24 cellular contexts compared by ENCODE assay signal in genomic region chr3:98877132-98877531, GRCh38. TPM values are rescaled to one million over a fixed set of nuclear protein-coding genes. Genes with fewer than 3 reads are reported as not detected.
DNase-seq lines count a peak whose midpoint lies in the region; ATAC-seq, FAIRE-seq and TF ChIP-seq lines count a peak whose summit lies in the region.
"Had no signal": no experiment of that assay in that cellular context is flagged by ENCODE, and none has a peak within 500 bp of the region (broad histone marks: within the 10 kb centered on the region; RNA-seq: fewer than 3 reads in every experiment).

No MANE protein-coding gene starts in this region.

- H3K36me3 ChIP-seq in astrocyte (ENCODE audit: insufficient read depth, low read length): peaks cover 73% of the 10 kb centered on the region

- H3K36me3 Mint-ChIP-seq in activated T-cell treated with anti-CD3 and anti-CD28 coated beads, Interleukin-2, amount 50 U/mL, for 72 hours (ENCODE audit: insufficient read depth in 2 of 2): no peaks in the 10 kb centered on the region
- no peaks in the 10 kb centered on the region for H3K36me3 Mint-ChIP-seq in activated T-cell treated with anti-CD3 and anti-CD28 coated beads, Interleukin-2, amount 50 U/mL, for 24 hours (ENCODE audit: low read depth)
- H3K36me3 Mint-ChIP-seq in HFFc6 (ENCODE audit: low read depth) (peaks cover 65% of the 10 kb centered on the region), astrocyte (ENCODE audit: low read depth, unreplicated experiment) (peaks cover 17% of the 10 kb centered on the region)

- no peak overlapping the region for H3K4me3 ChIP-seq in astrocyte (ENCODE audit: insufficient read depth, low read depth, low read length)
- H3K4me3 ChIP-seq: BLaER1, coronary artery, lung had no signal

- H3K27ac ChIP-seq in astrocyte (ENCODE audit: low read depth, low read length): no peak overlapping the region
- H3K27ac ChIP-seq: BLaER1, coronary artery, HL-60 had no signal

- H3K4me1 Mint-ChIP-seq in activated T-cell treated with anti-CD3 and anti-CD28 coated beads, Interleukin-2, amount 50 U/mL, for 72 hours (ENCODE audit: low read depth): peaks cover 11% of the 10 kb centered on the region
- peaks cover 5% of the 10 kb centered on the region for H3K4me1 Mint-ChIP-seq in activated T-cell treated with anti-CD3 and anti-CD28 coated beads, Interleukin-2, amount 50 U/mL, for 24 hours (ENCODE audit: low read depth)
- H3K4me1 Mint-ChIP-seq in HFFc6 (ENCODE audit: low read depth): peaks cover 76% of the 10 kb centered on the region
- H3K4me1 Mint-ChIP-seq in astrocyte (ENCODE audit: low read depth, unreplicated experiment): peaks cover 41% of the 10 kb centered on the region
- H3K4me1 Mint-ChIP-seq: brain, T-cell had no signal

- H3K27ac Mint-ChIP-seq in activated T-cell treated with anti-CD3 and anti-CD28 coated beads, Interleukin-2, amount 50 U/mL, for 72 hours: no peak overlapping the region
- H3K27ac Mint-ChIP-seq in activated T-cell treated with anti-CD3 and anti-CD28 coated beads, Interleukin-2, amount 50 U/mL, for 24 hours: no peak overlapping the region
- H3K27ac Mint-ChIP-seq in HFFc6 (peak overlapping the region; percentile 2; the same call in 1 of the 2 replicates), astrocyte (ENCODE audit: unreplicated experiment) (no peak overlapping the region)
- H3K27ac Mint-ChIP-seq: activated T-helper 1 cell treated with anti-CD3 and anti-CD28 coated beads, Interleukin-12 subunit alpha, Interleukin-12 subunit beta, Interleukin-2, Interleukin-4 antibody, amounts not matched to agents 30 ng/mL and 10 ng/mL and 1 ng/mL, durations not matched to agents 14 hours and 24 hours and 36 hours; brain; T-cell had no signal

- FAIRE-seq in astrocyte (lab: Jason Lieb, UNC): no peak
- FAIRE-seq: endometrium, TTC549 had no signal

- H3K9me3 ChIP-seq in astrocyte (ENCODE audit: insufficient read depth, low read depth, low read length): no peaks in the 10 kb centered on the region
- H3K9me3 ChIP-seq: BLaER1 had no signal

- no peak overlapping the region for H2AFZ ChIP-seq in astrocyte (ENCODE audit: low read depth, low read length)

- no peak for TF ChIP-seq CTCF in HFFc6 (IDR thresholded peaks at IDR 0.05)
- no peak for TF ChIP-seq CTCF in astrocyte (IDR thresholded peaks at IDR 0.05; ENCODE audit: insufficient read depth, low read depth, low read length)
- TF ChIP-seq CTCF in omental fat pad (IDR thresholded peaks at IDR 0.05): no peak

- ATAC-seq in activated T-cell treated with anti-CD3 and anti-CD28 coated beads, Interleukin-2, amount 50 U/mL, for 72 hours (replicated peaks in 1 of 2): peak; percentile 73 to 93
- ATAC-seq in omental fat pad (ENCODE audit: low FRiP score): no peak
- ATAC-seq: T-cell had no signal

- no peaks in the 10 kb centered on the region for H3K27me3 ChIP-seq in astrocyte (ENCODE audit: insufficient read depth, low read length)
- H3K27me3 ChIP-seq: BLaER1 had no signal

- H3K9me3 Mint-ChIP-seq in activated T-cell treated with anti-CD3 and anti-CD28 coated beads, Interleukin-2, amount 50 U/mL, for 72 hours: no peaks in the 10 kb centered on the region
- H3K9me3 Mint-ChIP-seq in activated T-cell treated with anti-CD3 and anti-CD28 coated beads, Interleukin-2, amount 50 U/mL, for 24 hours: no peaks in the 10 kb centered on the region
- H3K9me3 Mint-ChIP-seq in HFFc6 (peaks cover 3% of the 10 kb centered on the region; the same call in 1 of the 2 replicates), astrocyte (ENCODE audit: unreplicated experiment) (no peaks in the 10 kb centered on the region)
- H3K9me3 Mint-ChIP-seq: activated T-helper 1 cell treated with anti-CD3 and anti-CD28 coated beads, Interleukin-12 subunit alpha, Interleukin-12 subunit beta, Interleukin-2, Interleukin-4 antibody, amounts not matched to agents 30 ng/mL and 10 ng/mL and 1 ng/mL, durations not matched to agents 14 hours and 24 hours and 36 hours; T-cell had no signal

- peak overlapping the region; percentile 20 for H3K4me2 ChIP-seq in astrocyte (ENCODE audit: low read length)
- H3K4me2 ChIP-seq: BLaER1 had no signal

- peaks cover 97% of the 10 kb centered on the region for H4K20me1 ChIP-seq in astrocyte (ENCODE audit: insufficient read depth, low read length)
- H4K20me1 ChIP-seq: BLaER1 had no signal

- H3K4me3 Mint-ChIP-seq in activated T-cell treated with anti-CD3 and anti-CD28 coated beads, Interleukin-2, amount 50 U/mL, for 72 hours: no peak overlapping the region
- H3K4me3 Mint-ChIP-seq in activated T-cell treated with anti-CD3 and anti-CD28 coated beads, Interleukin-2, amount 50 U/mL, for 24 hours: no peak overlapping the region
- H3K4me3 Mint-ChIP-seq in HFFc6 (no peak overlapping the region; the same call in 1 of the 2 replicates), astrocyte (ENCODE audit: unreplicated experiment) (no peak overlapping the region)
- H3K4me3 Mint-ChIP-seq: activated T-helper 1 cell treated with anti-CD3 and anti-CD28 coated beads, Interleukin-12 subunit alpha, Interleukin-12 subunit beta, Interleukin-2, Interleukin-4 antibody, amounts not matched to agents 30 ng/mL and 10 ng/mL and 1 ng/mL, durations not matched to agents 14 hours and 24 hours and 36 hours; brain; T-cell had no signal

- H3K27me3 Mint-ChIP-seq in activated T-cell treated with anti-CD3 and anti-CD28 coated beads, Interleukin-2, amount 50 U/mL, for 72 hours (ENCODE audit: low read depth): no peaks in the 10 kb centered on the region
- H3K27me3 Mint-ChIP-seq in activated T-cell treated with anti-CD3 and anti-CD28 coated beads, Interleukin-2, amount 50 U/mL, for 24 hours: no peaks in the 10 kb centered on the region
- H3K27me3 Mint-ChIP-seq in HFFc6 (ENCODE audit: insufficient read depth) (no peaks in the 10 kb centered on the region), astrocyte (ENCODE audit: low read depth, unreplicated experiment) (no peaks in the 10 kb centered on the region)
- H3K27me3 Mint-ChIP-seq: brain, T-cell had no signal

- peaks cover 100% of the 10 kb centered on the region for H3K79me2 ChIP-seq in astrocyte (ENCODE audit: insufficient read depth, low read length)

- H3K9ac ChIP-seq in astrocyte (ENCODE audit: low read length): no peak overlapping the region
- H3K9ac ChIP-seq: BLaER1 had no signal

- H3K4me1 ChIP-seq in astrocyte (ENCODE audit: insufficient read depth, low read length): peaks cover 40% of the 10 kb centered on the region
- H3K4me1 ChIP-seq: BLaER1 had no signal

- peak in 1 of 2 donors; percentile 2 for DNase-seq in activated T-cell treated with anti-CD3 and anti-CD28 coated beads, Interleukin-2, amount 50 U/mL, for 72 hours
- no peak for DNase-seq in activated T-cell treated with anti-CD3 and anti-CD28 coated beads, Interleukin-2, amount 50 U/mL, for 24 hours
- DNase-seq in HFFc6 (no peak), astrocyte (ENCODE audit: low read depth) (no peak), renal cortical epithelial cell (ENCODE audit: low read depth) (peak; percentile 58), NCI-H345 treated with DMSO at 0.1 percent for 48 hours (lab: John Stamatoyannopoulos, UW; ENCODE audit: unreplicated experiment) (no peak), omental fat pad (ENCODE audit: low spot score) (no peak), AG20443 (ENCODE audit: low spot score) (no peak)
- DNase-seq: activated CD4-positive, alpha-beta T cell treated with anti-CD3 and anti-CD28 coated beads for 1 hour; IMR-90; NCI-H1436; NCI-H748 treated with DMSO at 0.1 percent for 48 hours; occipital lobe; SHP77 treated with DMSO at 0.1 percent for 48 hours; stimulated activated CD8-positive, alpha-beta memory T cell treated with anti-CD3 and anti-CD28 coated beads, Interleukin-4, amount 100 ng/mL, for 48 hours; T-cell had no signal

RNA-seq across cellular contexts. Expression of gene DCBLD2, which starts 24.4 kb away (rescaled TPM):
- total RNA-seq in activated T-cell treated with anti-CD3 and anti-CD28 coated beads, Interleukin-2, amount 50 U/mL, for 72 hours: 1 to 10 TPM; 1.1 to 3.9 TPM
- total RNA-seq in HFFc6 (2021; fragmentation: NEBNext Ultra II Directional; extraction: Animal tissue kit (Norgen Biotek cat#: 25700)): 100 to 1,000 TPM; 199 to 436 (median 233) TPM
- total RNA-seq in astrocyte (214 and 243 TPM in 2 replicates), renal cortical epithelial cell (391 and 1,095 TPM in 2 replicates), omental fat pad (10 to 100 TPM; 25.5 to 40.1 (median 33.0) TPM)

Comparison
In these comparisons a context has a peak if more than half of its experiments do, and no peak if none do; other contexts are left out.
1. RNA of gene DCBLD2, which starts 24.4 kb away (total RNA-seq): 391 to 1,095 TPM in renal cortical epithelial cell, 214 to 243 TPM in astrocyte, 199 to 436 TPM in HFFc6 and 25.5 to 40.1 TPM in omental fat pad; 1.1 to 3.9 TPM in activated T-cell treated with anti-CD3 and anti-CD28 coated beads, Interleukin-2, amount 50 U/mL, for 72 hours; every median in the first group is over 4 times any median in the second.